Comparison of ENCODE assay signal across 19 cellular contexts in the genomic region with DNA sequence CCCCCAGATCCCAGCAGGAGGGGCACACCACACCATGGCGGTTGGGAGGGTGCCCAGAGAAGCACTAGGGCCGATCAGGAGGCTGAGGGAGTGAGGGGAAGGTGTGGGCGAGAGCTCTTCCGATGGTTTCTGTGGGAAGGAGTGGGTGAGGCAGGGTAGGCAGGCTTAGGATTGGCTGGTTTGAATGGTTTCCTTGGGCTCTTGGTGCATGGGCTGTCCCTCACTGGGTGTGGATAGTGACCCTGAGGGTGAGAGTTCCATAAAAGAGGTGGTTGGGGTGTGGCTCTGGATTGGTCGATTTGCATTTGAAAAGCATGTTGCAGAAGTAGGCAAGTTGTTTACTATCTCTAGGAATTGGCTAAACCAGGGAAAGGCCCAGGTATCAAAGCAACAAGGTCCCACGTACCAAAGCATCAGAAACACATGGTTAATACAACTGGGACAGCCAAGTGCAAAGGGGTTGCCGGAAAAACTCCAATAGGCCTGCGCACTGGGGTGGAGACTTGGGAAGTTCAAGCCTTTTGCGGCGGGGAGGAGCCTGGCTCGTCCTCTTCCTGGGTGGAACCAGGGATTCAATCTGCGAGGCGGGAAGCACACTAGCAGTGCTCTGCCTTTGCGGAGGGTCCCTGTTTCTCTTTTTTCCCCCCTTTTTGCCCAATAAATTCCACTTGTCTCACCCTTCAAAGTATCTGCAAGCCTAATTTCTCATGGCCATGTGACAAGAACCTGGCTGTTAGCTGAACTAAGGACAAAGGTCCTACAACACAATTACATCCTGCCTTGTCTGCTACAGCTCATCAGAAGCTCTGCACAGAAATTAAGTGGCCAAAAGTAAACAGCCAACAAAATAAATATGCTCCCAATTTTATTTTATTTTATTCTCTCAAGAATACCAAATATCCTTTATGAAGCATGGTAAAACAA. TPM values are rescaled to one million over a fixed set of nuclear protein-coding genes. Genes with fewer than 3 reads are reported as not detected.
DNase-seq lines count a peak whose midpoint lies in the region; ATAC-seq and TF ChIP-seq lines count a peak whose summit lies in the region.
"Had no signal": no experiment of that assay in that cellular context is flagged by ENCODE, and none has a peak within 500 bp of the region (broad histone marks: within the 10 kb centered on the region; RNA-seq: fewer than 3 reads in every experiment).

No MANE protein-coding gene starts in this region.

- peak in 1 of 2 donors; percentile 12 for ATAC-seq in right cardiac atrium
- ATAC-seq in GM21786 (IDR thresholded peaks at IDR 0.05; ENCODE audit: unreplicated experiment): no peak

- peak overlapping the region in 3 of 4 donors; percentile 40 to 72 (median 70) for H3K27ac ChIP-seq in Peyer's patch
- H3K27ac ChIP-seq in right cardiac atrium (ENCODE audit: low read length): no peak overlapping the region
- peak overlapping the region; percentile 91 for H3K27ac ChIP-seq in neutrophil
- H3K27ac ChIP-seq: BLaER1, parathyroid adenoma, SK-N-MC had no signal

- H3K36me3 ChIP-seq in Peyer's patch (no peaks in the 10 kb centered on the region), neutrophil (peaks cover 10% of the 10 kb centered on the region)
- H3K36me3 ChIP-seq: BLaER1 had no signal

- peaks cover 0 to 7% (median 0%) of the 10 kb centered on the region in 7 donors for H3K9me3 Mint-ChIP-seq in CD14-positive monocyte
- H3K9me3 Mint-ChIP-seq: activated B cell treated with CpG ODN at 0.5 μM for 24 hours; activated T-helper 2 cell treated with anti-CD3 and anti-CD28 coated beads, Interferon-gamma antibody, Interleukin-2, Interleukin-4, amounts not matched to agents 10 μg/mL and 5 μg/mL and 100 μg/mL, durations not matched to agents 14 hours and 24 hours and 36 hours had no signal

- DNase-seq in CD14-positive monocyte (ENCODE audit: low spot score): no peak
- no peak for DNase-seq in Peyer's patch
- peak; percentile 45 to 66 (median 56) for DNase-seq in right cardiac atrium
- no peak for DNase-seq in OCI-M1 (lab: John Stamatoyannopoulos, UW)
- no peak for DNase-seq in NCI-H748 (lab: John Stamatoyannopoulos, UW; ENCODE audit: unreplicated experiment)
- DNase-seq in NCI-H345 (lab: John Stamatoyannopoulos, UW): no peak
- DNase-seq: activated B cell treated with CpG ODN at 0.5 μM for 24 hours; H7; Karpas-422; NCI-H2081; stimulated activated CD4-positive, alpha-beta T cell treated with anti-CD3 and anti-CD28 coated beads, Interleukin-1b, Interleukin-23, amount 100 ng/mL, for 48 hours had no signal

- H3K4me1 ChIP-seq in Peyer's patch (peaks cover 0 to 13% (median 3%) of the 10 kb centered on the region in 4 donors), right cardiac atrium (ENCODE audit: control insufficient read depth, insufficient read depth, low read length) (peaks cover 8% of the 10 kb centered on the region), neutrophil (ENCODE audit: control insufficient read depth in 1 of 2, insufficient read depth in 1 of 2, low read depth in 1 of 2, low read length in 1 of 2) (peaks cover 43 to 61% of the 10 kb centered on the region in 2 experiments)

- no peak overlapping the region for H3K4me3 ChIP-seq in Peyer's patch
- no peak overlapping the region for H3K4me3 ChIP-seq in right cardiac atrium (ENCODE audit: low read length)
- peak overlapping the region in 1 of 2 experiments; percentile 44 for H3K4me3 ChIP-seq in neutrophil (ENCODE audit: low read depth in 1 of 2, low read length in 1 of 2)
- H3K4me3 ChIP-seq: BLaER1, SK-N-MC had no signal

- no peak overlapping the region for H3K4me3 Mint-ChIP-seq in CD14-positive monocyte
- H3K4me3 Mint-ChIP-seq: activated B cell treated with CpG ODN at 0.5 μM for 24 hours had no signal

- H3K9me3 ChIP-seq in Peyer's patch (no peaks in the 10 kb centered on the region), right cardiac atrium (ENCODE audit: control insufficient read depth, low read length) (no peaks in the 10 kb centered on the region), neutrophil (no peaks in the 10 kb centered on the region)
- H3K9me3 ChIP-seq: BLaER1 had no signal

- peaks cover 2 to 3% of the 10 kb centered on the region in 2 donors for H3K36me3 Mint-ChIP-seq in CD14-positive monocyte

- peak overlapping the region; percentile 62 to 100 (median 98) for H3K27ac Mint-ChIP-seq in CD14-positive monocyte
- H3K27ac Mint-ChIP-seq: activated B cell treated with CpG ODN at 0.5 μM for 24 hours; activated T-helper 2 cell treated with anti-CD3 and anti-CD28 coated beads, Interferon-gamma antibody, Interleukin-2, Interleukin-4, amounts not matched to agents 10 μg/mL and 5 μg/mL and 100 μg/mL, durations not matched to agents 14 hours and 24 hours and 36 hours had no signal

- peaks cover 69% of the 10 kb centered on the region for H3K4me1 Mint-ChIP-seq in CD14-positive monocyte

- peaks cover 0 to 2% (median 0%) of the 10 kb centered on the region in 3 donors for H3K27me3 Mint-ChIP-seq in CD14-positive monocyte (ENCODE audit: low read depth in 3 of 3)

- WGBS in right cardiac atrium: 76% methylated on average over 14 of the region's 14 CpGs

- TF ChIP-seq POLR2A in Peyer's patch (IDR thresholded peaks at IDR 0.05): no peak

- no peaks in the 10 kb centered on the region for H3K27me3 ChIP-seq in Peyer's patch
- H3K27me3 ChIP-seq in right cardiac atrium (ENCODE audit: control insufficient read depth, insufficient read depth): no peaks in the 10 kb centered on the region
- no peaks in the 10 kb centered on the region for H3K27me3 ChIP-seq in neutrophil
- H3K27me3 ChIP-seq: BLaER1 had no signal

- intact Hi-C loops in CD14-positive monocyte (cut with micrococcal nuclease): no loop called here
- intact Hi-C loops in right cardiac atrium (cut with DNase I): no loop called here

- TF ChIP-seq CTCF in CD14-positive monocyte (IDR thresholded peaks at IDR 0.05) (no peak), Peyer's patch (IDR thresholded peaks at IDR 0.05) (no peak), neutrophil (IDR thresholded peaks at IDR 0.05) (no peak)

RNA-seq across cellular contexts. Expression of a gene that starts 43.2 kb away (rescaled TPM):
- polyA plus RNA-seq in CD14-positive monocyte (10 to 100 TPM in 1 of 2 donors, 1 to 10 TPM in 1; 6.2 to 12.0 TPM), right cardiac atrium (1.9 TPM)
- total RNA-seq in Peyer's patch (10 to 100 TPM in 2 of 4 donors, 1 to 10 TPM in 2; 2.3 to 18.2 (median 7.0) TPM), right cardiac atrium (1 to 10 TPM in 3 of 4 donors, not detected in 1; 3.0 to 4.3 (median 3.9) TPM)
- total RNA-seq: activated B cell treated with CpG ODN at 0.5 μM for 24 hours, bronchial epithelial cell, glomerular endothelial cell had no signal

Comparison
In these comparisons a context has a peak if more than half of its experiments do, and no peak if none do; other contexts are left out.
1. DNase-seq: peak in right cardiac atrium (3 of 3); none in CD14-positive monocyte (single experiment), Peyer's patch (0 of 3), OCI-M1 (single experiment), NCI-H748 (single experiment) and NCI-H345 (single experiment).